ENCODE assay signal across 19 cellular contexts in the genomic region with DNA sequence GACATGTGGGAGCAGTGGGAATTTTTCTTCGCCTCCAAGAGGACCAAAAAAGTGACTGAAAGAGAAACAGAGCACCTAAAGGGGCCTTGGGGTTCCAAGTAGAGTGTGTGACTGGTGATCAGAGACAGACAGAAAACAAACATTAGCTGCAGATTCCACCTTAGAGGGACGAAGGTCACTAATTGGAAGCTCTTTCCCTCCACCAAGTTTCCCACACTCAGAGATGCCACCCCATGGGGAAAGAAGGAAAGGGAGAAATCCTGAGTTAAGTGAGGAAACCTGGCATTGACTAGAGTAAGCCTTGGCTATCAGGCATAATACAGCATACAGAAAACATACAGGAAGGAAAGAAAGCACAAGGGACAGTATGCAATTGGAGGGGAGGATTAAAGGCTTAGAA.
"Had no signal": no experiment of that assay in that cellular context is flagged by ENCODE, and none has a peak within 500 bp of the region (broad histone marks: within the 10 kb centered on the region; RNA-seq: fewer than 3 reads in every experiment).

No MANE protein-coding gene starts in this region.

- ATAC-seq: activated T-cell treated with anti-CD3 and anti-CD28 coated beads, Interleukin-2, amount 50 U/mL, for 72 hours; effector memory CD8-positive, alpha-beta T cell; naive thymus-derived CD4-positive, alpha-beta T cell; right cardiac atrium had no signal

- H3K9me3 Mint-ChIP-seq: activated T-cell treated with anti-CD3 and anti-CD28 coated beads, Interleukin-2, amount 50 U/mL, for 72 hours; effector memory CD8-positive, alpha-beta T cell; stimulated activated naive CD8-positive, alpha-beta T cell treated with anti-CD3 and anti-CD28 coated beads, Interleukin-15, Interleukin-2, amounts not matched to agents 100 ng/mL and 50 ng/mL, for 24 hours; T-helper 2 cell treated with Interferon-gamma antibody and Interleukin-4, amounts not matched to agents 5 μg/mL and 100 μg/mL, for 36 hours had no signal

- H3K9me3 ChIP-seq: suprapubic skin had no signal

- DNase-seq: activated CD4-positive, alpha-beta T cell treated with anti-CD3 and anti-CD28 coated beads, Interleukin-2, amount 10 ng/mL, durations not matched to agents 7 days and 5 days; activated CD8-positive, alpha-beta memory T cell treated with anti-CD3 and anti-CD28 coated beads, Interleukin-2, amount 50 U/mL, for 48 hours; activated gamma-delta T cell treated with Interleukin-2 at 50 U/mL for 16 hours; activated T-cell treated with anti-CD3 and anti-CD28 coated beads, Interleukin-2, amount 50 U/mL, for 72 hours; anterior cingulate cortex; dermis blood vessel endothelial cell; effector memory CD8-positive, alpha-beta T cell; head of caudate nucleus; islet precursor cell; naive thymus-derived CD4-positive, alpha-beta T cell; right cardiac atrium; trophoblast cell had no signal

- H3K4me3 ChIP-seq: suprapubic skin had no signal

- H3K27me3 Mint-ChIP-seq: effector memory CD8-positive, alpha-beta T cell had no signal

- FAIRE-seq: bronchial epithelial cell, frontal cortex had no signal

- H3K27ac Mint-ChIP-seq: activated CD4-positive, alpha-beta T cell treated with anti-CD3 and anti-CD28 coated beads, Interleukin-2, amount 10 ng/mL, durations not matched to agents 7 days and 5 days; activated T-cell treated with anti-CD3 and anti-CD28 coated beads, Interleukin-2, amount 50 U/mL, for 72 hours; effector memory CD8-positive, alpha-beta T cell; progenitor cell of endocrine pancreas; stimulated activated naive CD8-positive, alpha-beta T cell treated with anti-CD3 and anti-CD28 coated beads, Interleukin-15, Interleukin-2, amounts not matched to agents 100 ng/mL and 50 ng/mL, for 24 hours; T-helper 2 cell treated with Interferon-gamma antibody and Interleukin-4, amounts not matched to agents 5 μg/mL and 100 μg/mL, for 36 hours had no signal

- H3K27ac ChIP-seq: epithelial cell of prostate, suprapubic skin had no signal

- H3K36me3 ChIP-seq: suprapubic skin had no signal

- H3K4me3 Mint-ChIP-seq: activated CD4-positive, alpha-beta T cell treated with anti-CD3 and anti-CD28 coated beads, Interleukin-2, amount 10 ng/mL, durations not matched to agents 7 days and 5 days; activated T-cell treated with anti-CD3 and anti-CD28 coated beads, Interleukin-2, amount 50 U/mL, for 72 hours; effector memory CD8-positive, alpha-beta T cell; stimulated activated naive CD8-positive, alpha-beta T cell treated with anti-CD3 and anti-CD28 coated beads, Interleukin-15, Interleukin-2, amounts not matched to agents 100 ng/mL and 50 ng/mL, for 24 hours; T-helper 2 cell treated with Interferon-gamma antibody and Interleukin-4, amounts not matched to agents 5 μg/mL and 100 μg/mL, for 36 hours had no signal

- H3K27me3 ChIP-seq: suprapubic skin had no signal
